ENCODE assay signal across 23 cellular contexts in the genomic region with DNA sequence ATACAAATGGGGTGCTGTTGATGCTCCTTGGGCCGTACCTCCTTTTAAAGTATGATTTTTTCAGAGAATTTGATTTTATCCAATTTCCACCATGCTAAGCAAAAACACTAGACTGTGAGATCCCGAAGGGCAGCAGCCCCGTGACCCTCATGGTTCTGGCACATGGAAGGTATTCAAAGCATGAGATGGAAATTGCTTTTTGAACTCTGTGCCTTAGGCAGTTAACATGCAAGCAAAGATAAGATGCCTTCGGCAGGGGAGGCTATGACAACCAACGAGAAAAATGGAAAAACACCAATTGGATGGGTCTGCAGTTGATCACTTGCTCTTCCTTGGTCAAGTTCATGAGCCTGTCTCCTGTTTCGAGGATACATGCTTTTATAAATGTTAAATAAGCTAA.
"Had no signal": no experiment of that assay in that cellular context is flagged by ENCODE, and none has a peak within 500 bp of the region (broad histone marks: within the 10 kb centered on the region; RNA-seq: fewer than 3 reads in every experiment).

No MANE protein-coding gene starts in this region.

- ATAC-seq: K562 had no signal

- DNase-seq: Kasumi-1, MM.1S, MV-4-11, NCI-H1048, NCI-H1105, NCI-H1417, NCI-H1436 treated with DMSO at 0.1 percent for 48 hours, NCI-H1694, NCI-H187 treated with DMSO at 0.1 percent for 48 hours, NCI-H2029 treated with DMSO at 0.1 percent for 48 hours, NCI-H2171 treated with DMSO at 0.1 percent for 48 hours, NCI-H524, NCI-H69, NCI-H774, Right ventricle myocardium superior, RPMI8226, SIG-M5 had no signal

- H3K27ac ChIP-seq: HL-60, KMS-11, SJSA1, SK-N-MC had no signal

- H3K9ac ChIP-seq: KMS-11 had no signal

- H3K27ac Mint-ChIP-seq: IgD-negative memory B cell had no signal

- H3K4me3 ChIP-seq: K562, SJSA1, SK-N-MC had no signal

- H3K4me2 ChIP-seq: KMS-11 had no signal

- H3K27me3 ChIP-seq: SJSA1 had no signal

- H3K36me3 ChIP-seq: SJSA1 had no signal

- H3K36me3 Mint-ChIP-seq: IgD-negative memory B cell had no signal
